In the genomic region with DNA sequence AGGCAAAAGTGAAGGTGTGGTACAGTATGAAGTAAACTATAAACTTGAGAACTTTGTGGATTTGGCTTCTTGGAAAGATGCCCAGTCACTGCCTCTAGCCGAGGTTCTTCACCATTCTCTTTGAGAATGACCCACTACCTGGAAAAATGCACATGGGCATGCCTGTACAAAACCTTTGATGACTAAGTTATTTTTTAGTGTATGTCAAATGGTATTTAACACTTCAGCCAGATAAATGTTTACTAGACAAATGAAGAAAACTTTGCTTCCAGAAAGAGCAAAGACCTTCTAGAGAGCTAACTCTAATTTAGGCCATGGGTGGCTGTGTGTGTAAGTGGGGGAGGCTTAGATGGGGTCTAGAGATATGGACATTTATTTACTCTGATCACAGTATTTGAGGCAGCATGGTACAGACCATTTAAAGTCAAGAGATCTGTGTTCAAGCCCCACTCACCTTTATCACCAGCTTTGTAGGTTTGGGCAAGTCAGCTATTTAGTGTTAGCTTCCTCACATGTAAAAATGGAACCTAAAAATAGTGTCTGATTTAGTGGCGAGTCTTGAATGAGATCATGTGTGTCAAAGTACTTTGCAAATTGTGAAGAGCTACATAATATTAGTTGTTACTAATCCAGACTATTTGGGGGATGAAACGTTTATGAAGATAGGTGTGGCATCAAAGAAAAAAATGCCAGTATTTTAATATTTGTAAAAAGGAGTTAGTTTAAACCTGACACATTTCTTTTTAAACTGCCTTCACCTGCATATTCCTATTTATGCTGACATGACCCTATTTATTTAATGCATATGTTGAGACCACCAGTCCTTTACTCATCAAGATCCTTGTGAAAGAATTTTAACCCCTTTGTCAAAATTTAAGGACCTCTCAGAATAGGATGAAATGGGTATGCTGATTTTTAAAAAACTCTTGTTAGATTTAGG, we compare ENCODE assay signal across 8 cellular contexts. TPM values are rescaled to one million over a fixed set of nuclear protein-coding genes. Genes with fewer than 3 reads are reported as not detected.
DNase-seq lines count a peak whose midpoint lies in the region; ATAC-seq and TF ChIP-seq lines count a peak whose summit lies in the region.

No MANE protein-coding gene starts in this region.

- H3K9ac ChIP-seq in iPS-18a (ENCODE audit: low read length), result peak overlapping the region; percentile 14

- DNase-seq in BE2C (no peak), HS-27A (ENCODE audit: low read depth) (peak; percentile 60), NCI-H2171 (lab: John Stamatoyannopoulos, UW) (no peak), NCI-H82 (lab: John Stamatoyannopoulos, UW) (no peak)
- no peak for DNase-seq in activated naive CD8-positive, alpha-beta T cell treated with anti-CD3 and anti-CD28 coated beads for 36 hours
- DNase-seq in stimulated activated naive B cell treated with anti-CD40 and anti-IgM and Interleukin-4, amounts not matched to agents 10 μg/mL and 1 μg/mL and 100 μg/mL, for 72 hours, result no peak

- ATAC-seq in stimulated activated naive B cell treated with anti-CD40 and anti-IgM and Interleukin-4, amounts not matched to agents 10 μg/mL and 1 μg/mL and 100 μg/mL, for 72 hours (replicated peaks), result no peak
- no peak for ATAC-seq in GM21381 (IDR thresholded peaks at IDR 0.05; ENCODE audit: unreplicated experiment)

- no peaks in the 10 kb centered on the region for H3K27me3 Mint-ChIP-seq in activated naive CD8-positive, alpha-beta T cell treated with anti-CD3 and anti-CD28 coated beads for 36 hours
- no peaks in the 10 kb centered on the region for H3K27me3 Mint-ChIP-seq in stimulated activated naive B cell treated with anti-CD40 and anti-IgM and Interleukin-4, amounts not matched to agents 10 μg/mL and 1 μg/mL and 100 μg/mL, for 72 hours

- H3K27ac ChIP-seq in iPS-18a (ENCODE audit: low read length), result no peak overlapping the region

- no peaks in the 10 kb centered on the region for H3K36me3 ChIP-seq in BE2C
- peaks cover 13% of the 10 kb centered on the region for H3K36me3 ChIP-seq in iPS-18a (ENCODE audit: control insufficient read depth, low read depth, low read length)

- H3K9me3 ChIP-seq in BE2C (no peaks in the 10 kb centered on the region), iPS-18a (ENCODE audit: control insufficient read depth, low read depth, low read length) (no peaks in the 10 kb centered on the region)

- H3K4me1 Mint-ChIP-seq in activated naive CD8-positive, alpha-beta T cell treated with anti-CD3 and anti-CD28 coated beads for 36 hours, result peaks cover 55% of the 10 kb centered on the region
- H3K4me1 Mint-ChIP-seq in stimulated activated naive B cell treated with anti-CD40 and anti-IgM and Interleukin-4, amounts not matched to agents 10 μg/mL and 1 μg/mL and 100 μg/mL, for 72 hours, result peaks cover 31 to 60% of the 10 kb centered on the region in 2 donors

- no peaks in the 10 kb centered on the region for H3K9me3 Mint-ChIP-seq in activated naive CD8-positive, alpha-beta T cell treated with anti-CD3 and anti-CD28 coated beads for 36 hours
- H3K9me3 Mint-ChIP-seq in stimulated activated naive B cell treated with anti-CD40 and anti-IgM and Interleukin-4, amounts not matched to agents 10 μg/mL and 1 μg/mL and 100 μg/mL, for 72 hours, result peaks cover 0 to 2% of the 10 kb centered on the region in 2 donors

- H3K4me3 Mint-ChIP-seq in activated naive CD8-positive, alpha-beta T cell treated with anti-CD3 and anti-CD28 coated beads for 36 hours, result no peak overlapping the region
- H3K4me3 Mint-ChIP-seq in stimulated activated naive B cell treated with anti-CD40 and anti-IgM and Interleukin-4, amounts not matched to agents 10 μg/mL and 1 μg/mL and 100 μg/mL, for 72 hours, result peak overlapping the region; percentile 44 to 51

- H3K27me3 ChIP-seq in BE2C, result no peaks in the 10 kb centered on the region
- no peaks in the 10 kb centered on the region for H3K27me3 ChIP-seq in iPS-18a (ENCODE audit: control insufficient read depth, insufficient read depth, low read length)

- H3K4me3 ChIP-seq in BE2C (ENCODE audit: low read depth, low read length) (peak overlapping the region; percentile 80; the same call in 1 of the 2 replicates), iPS-18a (ENCODE audit: low read length) (peak overlapping the region; percentile 93)

- peaks cover 24% of the 10 kb centered on the region for H3K36me3 Mint-ChIP-seq in activated naive CD8-positive, alpha-beta T cell treated with anti-CD3 and anti-CD28 coated beads for 36 hours
- peaks cover 12 to 20% of the 10 kb centered on the region in 2 donors for H3K36me3 Mint-ChIP-seq in stimulated activated naive B cell treated with anti-CD40 and anti-IgM and Interleukin-4, amounts not matched to agents 10 μg/mL and 1 μg/mL and 100 μg/mL, for 72 hours

- no peak for TF ChIP-seq CTCF in BE2C (IDR thresholded peaks at IDR 0.05; ENCODE audit: low read depth, low read length)

- H3K4me1 ChIP-seq in BE2C (no peaks in the 10 kb centered on the region), iPS-18a (ENCODE audit: control insufficient read depth, low read depth, low read length) (peaks cover 16% of the 10 kb centered on the region)

- peak overlapping the region; percentile 42 for H3K27ac Mint-ChIP-seq in activated naive CD8-positive, alpha-beta T cell treated with anti-CD3 and anti-CD28 coated beads for 36 hours
- peak overlapping the region; percentile 70 for H3K27ac Mint-ChIP-seq in stimulated activated naive B cell treated with anti-CD40 and anti-IgM and Interleukin-4, amounts not matched to agents 10 μg/mL and 1 μg/mL and 100 μg/mL, for 72 hours

RNA-seq across cellular contexts. Expression of a gene that starts 20.2 kb away (rescaled TPM):
- 88.4 TPM for polyA plus RNA-seq in BE2C (2012; ENCODE audit: insufficient read depth, insufficient read length, low read depth)
- total RNA-seq in activated naive CD8-positive, alpha-beta T cell treated with anti-CD3 and anti-CD28 coated beads for 36 hours, result 10 to 100 TPM; 58.2 to 59.0 TPM

RNA-seq across cellular contexts. Expression of a gene that starts 46.3 kb away (rescaled TPM):
- 47.8 TPM for polyA plus RNA-seq in BE2C (2012; ENCODE audit: insufficient read depth, insufficient read length, low read depth)
- total RNA-seq in activated naive CD8-positive, alpha-beta T cell treated with anti-CD3 and anti-CD28 coated beads for 36 hours, result 1 to 10 TPM; 1.1 to 1.9 TPM
